Comparison of ENCODE assay signal across 1 cellular context in the genomic region with DNA sequence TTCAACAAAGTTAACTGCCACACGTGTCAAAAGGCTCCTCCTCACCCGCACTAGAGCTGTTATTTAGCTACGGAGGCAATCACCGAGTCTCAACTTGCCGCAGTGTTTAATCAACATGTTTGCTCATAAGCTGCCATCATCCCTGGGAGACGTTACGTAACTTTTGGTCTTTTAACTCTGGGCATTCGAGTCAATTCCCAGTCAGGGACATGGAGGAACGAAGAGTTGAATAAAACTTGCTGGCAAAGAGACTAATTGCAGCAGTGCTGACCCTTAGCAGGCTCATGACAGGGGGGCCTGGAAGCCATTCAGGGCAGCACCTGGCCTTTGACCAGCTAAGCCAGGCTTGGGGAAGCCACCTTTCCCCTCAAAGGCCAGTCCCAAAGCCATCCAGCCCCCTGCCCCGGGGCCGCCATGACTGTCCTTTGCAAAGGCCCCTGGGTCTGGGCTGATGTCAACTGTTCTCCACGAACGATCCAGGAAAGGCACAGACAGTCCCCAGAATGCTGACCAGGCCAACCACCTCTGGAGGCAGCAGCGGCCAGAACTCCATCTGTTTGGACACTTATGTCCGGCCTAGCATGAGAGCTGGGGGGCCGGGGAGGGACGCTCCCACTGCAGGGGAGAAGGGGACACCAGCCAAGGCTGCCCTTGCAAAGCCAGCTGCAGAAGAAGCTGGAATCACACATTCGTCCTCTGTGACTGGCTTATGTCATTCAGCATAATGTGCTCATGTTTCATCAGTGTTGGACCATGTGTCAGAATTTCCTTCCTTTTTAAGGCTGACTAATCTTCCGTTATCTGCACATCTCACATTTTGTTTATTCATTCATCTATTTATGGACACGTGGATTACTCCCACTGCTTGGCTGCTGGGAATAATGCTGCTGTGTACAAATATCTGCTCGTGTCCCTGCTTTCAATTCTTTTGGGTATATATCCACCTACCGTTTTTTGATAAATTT.
A peak's percentile ranks its signal among the peaks of the same experiment; 100 is the strongest.
TF ChIP-seq lines count a peak whose summit lies in the region.

No MANE protein-coding gene starts in this region.

TF ChIP-seq in HepG2, 621 proteins besides CTCF, POLR2A, EP300 and RAD21 (continued from another document and continues in another):
- TF ChIP-seq, protein P1, sequence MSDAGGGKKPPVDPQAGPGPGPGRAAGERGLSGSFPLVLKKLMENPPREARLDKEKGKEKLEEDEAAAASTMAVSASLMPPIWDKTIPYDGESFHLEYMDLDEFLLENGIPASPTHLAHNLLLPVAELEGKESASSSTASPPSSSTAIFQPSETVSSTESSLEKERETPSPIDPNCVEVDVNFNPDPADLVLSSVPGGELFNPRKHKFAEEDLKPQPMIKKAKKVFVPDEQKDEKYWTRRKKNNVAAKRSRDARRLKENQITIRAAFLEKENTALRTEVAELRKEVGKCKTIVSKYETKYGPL (CRISPR knock-in tag; IDR thresholded peaks at IDR 0.05) = peak; percentile 96
- TF ChIP-seq RFX1 (IDR thresholded peaks at IDR 0.05) (no peak), ZNF350 (CRISPR knock-in tag; IDR thresholded peaks at IDR 0.05; ENCODE audit: borderline replicate concordance, low read depth) (peak; percentile 63; the same call in 1 of the 2 replicates), TAF1 (CRISPR knock-in tag; IDR thresholded peaks at IDR 0.05) (0 out of 2 replicates have a peak, but pooled peaks have one; percentile 18), SMAD3 (CRISPR knock-in tag; IDR thresholded peaks at IDR 0.05) (peak; percentile 78), ZNF75D (CRISPR knock-in tag; IDR thresholded peaks at IDR 0.05; ENCODE audit: borderline replicate concordance) (no peak), ZNF558 (CRISPR knock-in tag; IDR thresholded peaks at IDR 0.05; ENCODE audit: borderline replicate concordance) (no peak), ZNF24 (IDR thresholded peaks at IDR 0.05) (no peak), REPIN1 (CRISPR knock-in tag; IDR thresholded peaks at IDR 0.05; ENCODE audit: borderline replicate concordance, low read depth) (peak; percentile 54; the same call in 1 of the 2 replicates), NFATC3 (CRISPR knock-in tag; IDR thresholded peaks at IDR 0.05) (no peak), IKZF1 (IDR thresholded peaks at IDR 0.05) (no peak), TSC22D2 (CRISPR knock-in tag; IDR thresholded peaks at IDR 0.05; ENCODE audit: borderline replicate concordance) (no peak), ZNF160 (CRISPR knock-in tag; IDR thresholded peaks at IDR 0.05) (no peak), ZNF460 (CRISPR knock-in tag; IDR thresholded peaks at IDR 0.05; ENCODE audit: borderline replicate concordance) (no peak), RBM22 (optimal IDR thresholded peaks at IDR 0.05; ENCODE audit: low read length) (peak; percentile 77), NFE2 (CRISPR knock-in tag; IDR thresholded peaks at IDR 0.05) (no peak), REXO4 (CRISPR knock-in tag; IDR thresholded peaks at IDR 0.05; ENCODE audit: borderline replicate concordance) (no peak), HOXA7 (CRISPR knock-in tag; IDR thresholded peaks at IDR 0.05) (no peak), PHB2 (IDR thresholded peaks at IDR 0.05; ENCODE audit: partially characterized antibody) (no peak), SALL2 (CRISPR knock-in tag; IDR thresholded peaks at IDR 0.05) (no peak), ZNF768 (CRISPR knock-in tag; IDR thresholded peaks at IDR 0.05) (no peak), ZBTB20 (CRISPR knock-in tag; IDR thresholded peaks at IDR 0.05; ENCODE audit: borderline replicate concordance, low read depth) (0 out of 2 replicates have a peak, but pooled peaks have one; percentile 21), HMG20A (CRISPR knock-in tag; IDR thresholded peaks at IDR 0.05; ENCODE audit: borderline replicate concordance) (peak; percentile 88), ZNF256 (CRISPR knock-in tag; conservative IDR thresholded peaks at IDR 0.05) (0 out of 2 replicates have a peak, but pooled peaks have one; percentile 35), ZNF367 (CRISPR knock-in tag; IDR thresholded peaks at IDR 0.05; ENCODE audit: borderline replicate concordance) (no peak), EZH2 (conservative IDR thresholded peaks at IDR 0.05; ENCODE audit: low read depth, low read length) (no peak), ZNF546 (CRISPR knock-in tag; conservative IDR thresholded peaks at IDR 0.05) (no peak)
- TF ChIP-seq, protein P2, sequence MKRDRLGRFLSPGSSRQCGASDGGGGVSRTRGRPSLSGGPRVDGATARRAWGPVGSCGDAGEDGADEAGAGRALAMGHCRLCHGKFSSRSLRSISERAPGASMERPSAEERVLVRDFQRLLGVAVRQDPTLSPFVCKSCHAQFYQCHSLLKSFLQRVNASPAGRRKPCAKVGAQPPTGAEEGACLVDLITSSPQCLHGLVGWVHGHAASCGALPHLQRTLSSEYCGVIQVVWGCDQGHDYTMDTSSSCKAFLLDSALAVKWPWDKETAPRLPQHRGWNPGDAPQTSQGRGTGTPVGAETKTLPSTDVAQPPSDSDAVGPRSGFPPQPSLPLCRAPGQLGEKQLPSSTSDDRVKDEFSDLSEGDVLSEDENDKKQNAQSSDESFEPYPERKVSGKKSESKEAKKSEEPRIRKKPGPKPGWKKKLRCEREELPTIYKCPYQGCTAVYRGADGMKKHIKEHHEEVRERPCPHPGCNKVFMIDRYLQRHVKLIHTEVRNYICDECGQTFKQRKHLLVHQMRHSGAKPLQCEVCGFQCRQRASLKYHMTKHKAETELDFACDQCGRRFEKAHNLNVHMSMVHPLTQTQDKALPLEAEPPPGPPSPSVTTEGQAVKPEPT (CRISPR knock-in tag; IDR thresholded peaks at IDR 0.05; ENCODE audit: low read depth) = no peak
- TF ChIP-seq, protein P3, sequence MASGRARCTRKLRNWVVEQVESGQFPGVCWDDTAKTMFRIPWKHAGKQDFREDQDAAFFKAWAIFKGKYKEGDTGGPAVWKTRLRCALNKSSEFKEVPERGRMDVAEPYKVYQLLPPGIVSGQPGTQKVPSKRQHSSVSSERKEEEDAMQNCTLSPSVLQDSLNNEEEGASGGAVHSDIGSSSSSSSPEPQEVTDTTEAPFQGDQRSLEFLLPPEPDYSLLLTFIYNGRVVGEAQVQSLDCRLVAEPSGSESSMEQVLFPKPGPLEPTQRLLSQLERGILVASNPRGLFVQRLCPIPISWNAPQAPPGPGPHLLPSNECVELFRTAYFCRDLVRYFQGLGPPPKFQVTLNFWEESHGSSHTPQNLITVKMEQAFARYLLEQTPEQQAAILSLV (CRISPR knock-in tag; IDR thresholded peaks at IDR 0.05; ENCODE audit: borderline replicate concordance) = no peak
- TF ChIP-seq, protein P4, sequence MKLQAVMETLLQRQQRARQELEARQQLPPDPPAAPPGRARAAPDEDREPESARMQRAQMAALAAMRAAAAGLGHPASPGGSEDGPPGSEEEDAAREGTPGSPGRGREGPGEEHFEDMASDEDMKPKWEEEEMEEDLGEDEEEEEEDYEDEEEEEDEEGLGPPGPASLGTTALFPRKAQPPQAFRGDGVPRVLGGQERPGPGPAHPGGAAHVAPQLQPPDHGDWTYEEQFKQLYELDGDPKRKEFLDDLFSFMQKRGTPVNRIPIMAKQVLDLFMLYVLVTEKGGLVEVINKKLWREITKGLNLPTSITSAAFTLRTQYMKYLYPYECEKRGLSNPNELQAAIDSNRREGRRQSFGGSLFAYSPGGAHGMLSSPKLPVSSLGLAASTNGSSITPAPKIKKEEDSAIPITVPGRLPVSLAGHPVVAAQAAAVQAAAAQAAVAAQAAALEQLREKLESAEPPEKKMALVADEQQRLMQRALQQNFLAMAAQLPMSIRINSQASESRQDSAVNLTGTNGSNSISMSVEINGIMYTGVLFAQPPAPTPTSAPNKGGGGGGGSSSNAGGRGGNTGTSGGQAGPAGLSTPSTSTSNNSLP (IDR thresholded peaks at IDR 0.05; ENCODE audit: low read depth, low read length) = peak; percentile 60; the same call in 1 of the 2 replicates
- TF ChIP-seq, protein P5, sequence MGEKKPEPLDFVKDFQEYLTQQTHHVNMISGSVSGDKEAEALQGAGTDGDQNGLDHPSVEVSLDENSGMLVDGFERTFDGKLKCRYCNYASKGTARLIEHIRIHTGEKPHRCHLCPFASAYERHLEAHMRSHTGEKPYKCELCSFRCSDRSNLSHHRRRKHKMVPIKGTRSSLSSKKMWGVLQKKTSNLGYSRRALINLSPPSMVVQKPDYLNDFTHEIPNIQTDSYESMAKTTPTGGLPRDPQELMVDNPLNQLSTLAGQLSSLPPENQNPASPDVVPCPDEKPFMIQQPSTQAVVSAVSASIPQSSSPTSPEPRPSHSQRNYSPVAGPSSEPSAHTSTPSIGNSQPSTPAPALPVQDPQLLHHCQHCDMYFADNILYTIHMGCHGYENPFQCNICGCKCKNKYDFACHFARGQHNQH (CRISPR knock-in tag; IDR thresholded peaks at IDR 0.05) = peak; percentile 87; the same call in 1 of the 2 replicates
- TF ChIP-seq, protein P6, sequence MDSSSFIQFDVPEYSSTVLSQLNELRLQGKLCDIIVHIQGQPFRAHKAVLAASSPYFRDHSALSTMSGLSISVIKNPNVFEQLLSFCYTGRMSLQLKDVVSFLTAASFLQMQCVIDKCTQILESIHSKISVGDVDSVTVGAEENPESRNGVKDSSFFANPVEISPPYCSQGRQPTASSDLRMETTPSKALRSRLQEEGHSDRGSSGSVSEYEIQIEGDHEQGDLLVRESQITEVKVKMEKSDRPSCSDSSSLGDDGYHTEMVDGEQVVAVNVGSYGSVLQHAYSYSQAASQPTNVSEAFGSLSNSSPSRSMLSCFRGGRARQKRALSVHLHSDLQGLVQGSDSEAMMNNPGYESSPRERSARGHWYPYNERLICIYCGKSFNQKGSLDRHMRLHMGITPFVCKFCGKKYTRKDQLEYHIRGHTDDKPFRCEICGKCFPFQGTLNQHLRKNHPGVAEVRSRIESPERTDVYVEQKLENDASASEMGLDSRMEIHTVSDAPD (CRISPR knock-in tag; IDR thresholded peaks at IDR 0.05) = 0 out of 2 replicates have a peak, but pooled peaks have one; percentile 26
- TF ChIP-seq, protein P7, sequence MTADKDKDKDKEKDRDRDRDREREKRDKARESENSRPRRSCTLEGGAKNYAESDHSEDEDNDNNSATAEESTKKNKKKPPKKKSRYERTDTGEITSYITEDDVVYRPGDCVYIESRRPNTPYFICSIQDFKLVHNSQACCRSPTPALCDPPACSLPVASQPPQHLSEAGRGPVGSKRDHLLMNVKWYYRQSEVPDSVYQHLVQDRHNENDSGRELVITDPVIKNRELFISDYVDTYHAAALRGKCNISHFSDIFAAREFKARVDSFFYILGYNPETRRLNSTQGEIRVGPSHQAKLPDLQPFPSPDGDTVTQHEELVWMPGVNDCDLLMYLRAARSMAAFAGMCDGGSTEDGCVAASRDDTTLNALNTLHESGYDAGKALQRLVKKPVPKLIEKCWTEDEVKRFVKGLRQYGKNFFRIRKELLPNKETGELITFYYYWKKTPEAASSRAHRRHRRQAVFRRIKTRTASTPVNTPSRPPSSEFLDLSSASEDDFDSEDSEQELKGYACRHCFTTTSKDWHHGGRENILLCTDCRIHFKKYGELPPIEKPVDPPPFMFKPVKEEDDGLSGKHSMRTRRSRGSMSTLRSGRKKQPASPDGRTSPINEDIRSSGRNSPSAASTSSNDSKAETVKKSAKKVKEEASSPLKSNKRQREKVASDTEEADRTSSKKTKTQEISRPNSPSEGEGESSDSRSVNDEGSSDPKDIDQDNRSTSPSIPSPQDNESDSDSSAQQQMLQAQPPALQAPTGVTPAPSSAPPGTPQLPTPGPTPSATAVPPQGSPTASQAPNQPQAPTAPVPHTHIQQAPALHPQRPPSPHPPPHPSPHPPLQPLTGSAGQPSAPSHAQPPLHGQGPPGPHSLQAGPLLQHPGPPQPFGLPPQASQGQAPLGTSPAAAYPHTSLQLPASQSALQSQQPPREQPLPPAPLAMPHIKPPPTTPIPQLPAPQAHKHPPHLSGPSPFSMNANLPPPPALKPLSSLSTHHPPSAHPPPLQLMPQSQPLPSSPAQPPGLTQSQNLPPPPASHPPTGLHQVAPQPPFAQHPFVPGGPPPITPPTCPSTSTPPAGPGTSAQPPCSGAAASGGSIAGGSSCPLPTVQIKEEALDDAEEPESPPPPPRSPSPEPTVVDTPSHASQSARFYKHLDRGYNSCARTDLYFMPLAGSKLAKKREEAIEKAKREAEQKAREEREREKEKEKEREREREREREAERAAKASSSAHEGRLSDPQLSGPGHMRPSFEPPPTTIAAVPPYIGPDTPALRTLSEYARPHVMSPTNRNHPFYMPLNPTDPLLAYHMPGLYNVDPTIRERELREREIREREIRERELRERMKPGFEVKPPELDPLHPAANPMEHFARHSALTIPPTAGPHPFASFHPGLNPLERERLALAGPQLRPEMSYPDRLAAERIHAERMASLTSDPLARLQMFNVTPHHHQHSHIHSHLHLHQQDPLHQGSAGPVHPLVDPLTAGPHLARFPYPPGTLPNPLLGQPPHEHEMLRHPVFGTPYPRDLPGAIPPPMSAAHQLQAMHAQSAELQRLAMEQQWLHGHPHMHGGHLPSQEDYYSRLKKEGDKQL (CRISPR knock-in tag; IDR thresholded peaks at IDR 0.05; ENCODE audit: low read depth) = peak; percentile 77
- TF ChIP-seq, protein P8, sequence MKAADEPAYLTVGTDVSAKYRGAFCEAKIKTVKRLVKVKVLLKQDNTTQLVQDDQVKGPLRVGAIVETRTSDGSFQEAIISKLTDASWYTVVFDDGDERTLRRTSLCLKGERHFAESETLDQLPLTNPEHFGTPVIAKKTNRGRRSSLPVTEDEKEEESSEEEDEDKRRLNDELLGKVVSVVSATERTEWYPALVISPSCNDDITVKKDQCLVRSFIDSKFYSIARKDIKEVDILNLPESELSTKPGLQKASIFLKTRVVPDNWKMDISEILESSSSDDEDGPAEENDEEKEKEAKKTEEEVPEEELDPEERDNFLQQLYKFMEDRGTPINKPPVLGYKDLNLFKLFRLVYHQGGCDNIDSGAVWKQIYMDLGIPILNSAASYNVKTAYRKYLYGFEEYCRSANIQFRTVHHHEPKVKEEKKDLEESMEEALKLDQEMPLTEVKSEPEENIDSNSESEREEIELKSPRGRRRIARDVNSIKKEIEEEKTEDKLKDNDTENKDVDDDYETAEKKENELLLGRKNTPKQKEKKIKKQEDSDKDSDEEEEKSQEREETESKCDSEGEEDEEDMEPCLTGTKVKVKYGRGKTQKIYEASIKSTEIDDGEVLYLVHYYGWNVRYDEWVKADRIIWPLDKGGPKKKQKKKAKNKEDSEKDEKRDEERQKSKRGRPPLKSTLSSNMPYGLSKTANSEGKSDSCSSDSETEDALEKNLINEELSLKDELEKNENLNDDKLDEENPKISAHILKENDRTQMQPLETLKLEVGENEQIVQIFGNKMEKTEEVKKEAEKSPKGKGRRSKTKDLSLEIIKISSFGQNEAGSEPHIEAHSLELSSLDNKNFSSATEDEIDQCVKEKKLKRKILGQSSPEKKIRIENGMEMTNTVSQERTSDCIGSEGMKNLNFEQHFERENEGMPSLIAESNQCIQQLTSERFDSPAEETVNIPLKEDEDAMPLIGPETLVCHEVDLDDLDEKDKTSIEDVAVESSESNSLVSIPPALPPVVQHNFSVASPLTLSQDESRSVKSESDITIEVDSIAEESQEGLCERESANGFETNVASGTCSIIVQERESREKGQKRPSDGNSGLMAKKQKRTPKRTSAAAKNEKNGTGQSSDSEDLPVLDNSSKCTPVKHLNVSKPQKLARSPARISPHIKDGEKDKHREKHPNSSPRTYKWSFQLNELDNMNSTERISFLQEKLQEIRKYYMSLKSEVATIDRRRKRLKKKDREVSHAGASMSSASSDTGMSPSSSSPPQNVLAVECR (CRISPR knock-in tag; IDR thresholded peaks at IDR 0.05; ENCODE audit: borderline replicate concordance) = peak; percentile 73; the same call in 1 of the 2 replicates
- TF ChIP-seq, protein P9, sequence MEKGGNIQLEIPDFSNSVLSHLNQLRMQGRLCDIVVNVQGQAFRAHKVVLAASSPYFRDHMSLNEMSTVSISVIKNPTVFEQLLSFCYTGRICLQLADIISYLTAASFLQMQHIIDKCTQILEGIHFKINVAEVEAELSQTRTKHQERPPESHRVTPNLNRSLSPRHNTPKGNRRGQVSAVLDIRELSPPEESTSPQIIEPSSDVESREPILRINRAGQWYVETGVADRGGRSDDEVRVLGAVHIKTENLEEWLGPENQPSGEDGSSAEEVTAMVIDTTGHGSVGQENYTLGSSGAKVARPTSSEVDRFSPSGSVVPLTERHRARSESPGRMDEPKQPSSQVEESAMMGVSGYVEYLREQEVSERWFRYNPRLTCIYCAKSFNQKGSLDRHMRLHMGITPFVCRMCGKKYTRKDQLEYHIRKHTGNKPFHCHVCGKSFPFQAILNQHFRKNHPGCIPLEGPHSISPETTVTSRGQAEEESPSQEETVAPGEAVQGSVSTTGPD (CRISPR knock-in tag; IDR thresholded peaks at IDR 0.05) = no peak
